Comparison of ENCODE assay signal across 20 cellular contexts in genomic region chr22:21615731-21616130, GRCh38. TPM values are rescaled to one million over a fixed set of nuclear protein-coding genes. Genes with fewer than 3 reads are reported as not detected.
DNase-seq lines count a peak whose midpoint lies in the region; ATAC-seq, FAIRE-seq and TF ChIP-seq lines count a peak whose summit lies in the region.
"Had no signal": no experiment of that assay in that cellular context is flagged by ENCODE, and none has a peak within 500 bp of the region (broad histone marks: within the 10 kb centered on the region; RNA-seq: fewer than 3 reads in every experiment).

No MANE protein-coding gene starts in this region.

- FAIRE-seq in K562 (lab: Jason Lieb, UNC), result no peak
- FAIRE-seq in GM12892 (lab: Jason Lieb, UNC), result no peak
- FAIRE-seq: HTR-8/SVneo, RCC 7860 had no signal

- no peaks in the 10 kb centered on the region for H3K27me3 ChIP-seq in BLaER1 treated with 17β-estradiol and CSF1 and Interleukin-3, amounts not matched to agents 10 nM and 100 nM
- H3K27me3 ChIP-seq in K562 (ENCODE audit: control insufficient read depth in 2 of 2, insufficient read depth in 2 of 2, low read length in 2 of 2), result no peaks in the 10 kb centered on the region

- TF ChIP-seq EP300 in K562 (IDR thresholded peaks at IDR 0.05; ENCODE audit: low read length), result no peak

- peaks cover 4% of the 10 kb centered on the region for H3K9me1 ChIP-seq in K562 (ENCODE audit: control insufficient read depth, insufficient read depth, low read length)

- no peak overlapping the region for H3K27ac ChIP-seq in BLaER1 treated with 17β-estradiol and CSF1 and Interleukin-3, amounts not matched to agents 10 nM and 100 nM
- H3K27ac ChIP-seq in HEK293 (ENCODE audit: extremely low read depth, low read depth, low read length) (no peak overlapping the region), K562 (ENCODE audit: extremely low read depth, low read depth, low read length) (no peak overlapping the region)

- no peaks in the 10 kb centered on the region for H3K9me3 Mint-ChIP-seq in stimulated activated memory B cell treated with anti-CD40 and anti-IgM and Interleukin-4, amounts not matched to agents 10 μg/mL and 1 μg/mL and 100 μg/mL, for 72 hours
- H3K9me3 Mint-ChIP-seq: H9 had no signal

- intact Hi-C loops in K562 (cut with micrococcal nuclease), result no loop called here

- DNase-seq in K562 (ENCODE audit: extremely low read depth in 1 of 4, low spot score in 3 of 4), result no peak
- DNase-seq in GM12892 (ENCODE audit: insufficient read length), result no peak
- DNase-seq: C1 segment of cervical spinal cord, COR-L47, DMS153, H9, KBM-7, NCI-H1092 treated with DMSO at 0.1 percent for 48 hours, NCI-H1694, NCI-H2107, NCI-H345, NCI-H69, SHP77 treated with DMSO at 0.1 percent for 48 hours had no signal

- H3K4me1 ChIP-seq in BLaER1 treated with 17β-estradiol and CSF1 and Interleukin-3, amounts not matched to agents 10 nM and 100 nM, result peaks cover 57 to 70% (median 60%) of the 10 kb centered on the region in 10 experiments
- H3K4me1 ChIP-seq in HEK293 (ENCODE audit: control insufficient read depth, insufficient read depth, low read length) (no peaks in the 10 kb centered on the region), K562 (replicated peaks in 1 of 2; ENCODE audit: control insufficient read depth in 2 of 2, insufficient read depth in 2 of 2, low read length in 2 of 2) (peaks cover 0 to 8% of the 10 kb centered on the region in 2 experiments; a peak in 2 of 5 replicates)

- BruUV-seq in K562 (replicated peaks; lab: Mats Ljungman, UMichigan), result no TSS peak

- TF ChIP-seq POLR2A in K562 (conservative IDR thresholded peaks at IDR 0.05) (no peak), GM12892 (IDR thresholded peaks at IDR 0.05; ENCODE audit: low read depth, low read length) (no peak)

- H3K27ac Mint-ChIP-seq in stimulated activated memory B cell treated with anti-CD40 and anti-IgM and Interleukin-4, amounts not matched to agents 10 μg/mL and 1 μg/mL and 100 μg/mL, for 72 hours, result peak overlapping the region; percentile 28

- H3K9ac ChIP-seq in BLaER1 treated with 17β-estradiol and CSF1 and Interleukin-3, amounts not matched to agents 10 nM and 100 nM, result 0 out of 22 replicates have a peak overlapping the region, but pooled peaks of 1 of the 11 experiments have one; percentile 4
- no peak overlapping the region for H3K9ac ChIP-seq in K562 (ENCODE audit: insufficient read depth in 1 of 2, low read depth in 2 of 2, low read length in 2 of 2)

- no peak overlapping the region for H3K4me3 ChIP-seq in BLaER1 treated with 17β-estradiol and CSF1 and Interleukin-3, amounts not matched to agents 10 nM and 100 nM
- no peak overlapping the region for H3K4me3 ChIP-seq in HEK293 (ENCODE audit: low read depth, low read length)
- H3K4me3 ChIP-seq in K562, result no peak overlapping the region

- peaks cover 99 to 100% (median 100%) of the 10 kb centered on the region in 11 experiments for H4K20me1 ChIP-seq in BLaER1 treated with 17β-estradiol and CSF1 and Interleukin-3, amounts not matched to agents 10 nM and 100 nM
- peaks cover 44% of the 10 kb centered on the region for H4K20me1 ChIP-seq in K562 (replicated peaks; ENCODE audit: control insufficient read depth, insufficient read depth, low read length)

- TF ChIP-seq CTCF in HEK293 (tag by site-specific recombination; IDR thresholded peaks at IDR 0.05) (no peak), K562 (IDR thresholded peaks at IDR 0.05 in 2 of 3, conservative IDR thresholded peaks at IDR 0.05 in 1 of 3; ENCODE audit: insufficient read depth in 2 of 3, low read depth in 1 of 3, low read length in 3 of 3) (no peak)

- peaks cover 69 to 95% (median 86%) of the 10 kb centered on the region in 11 experiments for H3K36me3 ChIP-seq in BLaER1 treated with 17β-estradiol and CSF1 and Interleukin-3, amounts not matched to agents 10 nM and 100 nM
- H3K36me3 ChIP-seq in HEK293 (ENCODE audit: control insufficient read depth in 2 of 2, insufficient read depth in 1 of 2, low read length in 2 of 2) (peaks cover 5 to 66% of the 10 kb centered on the region in 2 experiments; a peak in 2 of 3 replicates), K562 (ENCODE audit: control insufficient read depth, insufficient read depth, low read length) (peaks cover 87% of the 10 kb centered on the region)

- peaks cover 22% of the 10 kb centered on the region for H3K36me3 Mint-ChIP-seq in stimulated activated memory B cell treated with anti-CD40 and anti-IgM and Interleukin-4, amounts not matched to agents 10 μg/mL and 1 μg/mL and 100 μg/mL, for 72 hours

- H3K4me1 Mint-ChIP-seq in stimulated activated memory B cell treated with anti-CD40 and anti-IgM and Interleukin-4, amounts not matched to agents 10 μg/mL and 1 μg/mL and 100 μg/mL, for 72 hours, result peaks cover 54% of the 10 kb centered on the region
- H3K4me1 Mint-ChIP-seq: H9 had no signal

- TF ChIP-seq RAD21 in K562 (CRISPR knock-in tag; conservative IDR thresholded peaks at IDR 0.05 in 1 of 2, IDR thresholded peaks at IDR 0.05 in 1 of 2), result no peak

- WGBS in K562 (ENCODE audit: insufficient coverage, low coverage, missing lambda C conversion rate), result 67% methylated on average over 4 of the region's 4 CpGs

- H3K4me3 Mint-ChIP-seq in stimulated activated memory B cell treated with anti-CD40 and anti-IgM and Interleukin-4, amounts not matched to agents 10 μg/mL and 1 μg/mL and 100 μg/mL, for 72 hours, result no peak overlapping the region
- H3K4me3 Mint-ChIP-seq: H9 had no signal

- CTCF ChIA-PET in HEK293 (lab: Yijun Ruan, JAX) (interaction anchor here (0.5 to 3.7 kb wide), 3 partner anchors 13 to 22 kb away, joined by 3 to 26 read pairs (median 6); partner anchors contain the start of gene YDJC), K562 (lab: Yijun Ruan, JAX; ENCODE audit: low intra/inter-chr PET ratio) (no interaction called here)

- H3K9me3 ChIP-seq in BLaER1 treated with 17β-estradiol and CSF1 and Interleukin-3, amounts not matched to agents 10 nM and 100 nM (replicated peaks in 1 of 11), result no peaks in the 10 kb centered on the region
- H3K9me3 ChIP-seq in HEK293 (ENCODE audit: control insufficient read depth, insufficient read depth, low read depth, low read length) (no peaks in the 10 kb centered on the region), K562 (replicated peaks; ENCODE audit: control insufficient read depth, insufficient read depth, low read depth, low read length) (no peaks in the 10 kb centered on the region)

- in situ Hi-C loops in K562 (cut with MboI), result no loop called here

- ATAC-seq in K562 (no peak), HG02973 (IDR thresholded peaks at IDR 0.05; ENCODE audit: unreplicated experiment) (no peak), HG03457 (IDR thresholded peaks at IDR 0.05; ENCODE audit: unreplicated experiment) (no peak)
- ATAC-seq in stimulated activated memory B cell treated with anti-CD40 and anti-IgM and Interleukin-4, amounts not matched to agents 10 μg/mL and 1 μg/mL and 100 μg/mL, for 72 hours, result no peak

- POLR2A ChIA-PET in HEK293 (lab: Yijun Ruan, JAX), result interaction anchor here (0.7 kb wide), 2 partner anchors 11 to 12 kb away, joined by 3 to 6 read pairs; no protein-coding TSS in a partner anchor
- POLR2A ChIA-PET in K562 (lab: Yijun Ruan, JAX), result interaction anchor here (75.5 to 76.8 kb wide), 2 partner anchors 4 to 7 kb away, joined by 4622 read pairs; partner anchors contain the start of genes CCDC116, SDF2L1 and YDJC

- no peak overlapping the region for H2AFZ ChIP-seq in K562 (ENCODE audit: low read depth, low read length)

- peak overlapping the region; percentile 28 to 68 (median 50); a peak in 21 of 22 replicates for H3K4me2 ChIP-seq in BLaER1 treated with 17β-estradiol and CSF1 and Interleukin-3, amounts not matched to agents 10 nM and 100 nM
- H3K4me2 ChIP-seq in K562 (ENCODE audit: insufficient read depth, low read length), result no peak overlapping the region

- H3K27me3 Mint-ChIP-seq in stimulated activated memory B cell treated with anti-CD40 and anti-IgM and Interleukin-4, amounts not matched to agents 10 μg/mL and 1 μg/mL and 100 μg/mL, for 72 hours, result no peaks in the 10 kb centered on the region

- peaks cover 80% of the 10 kb centered on the region for H3K79me2 ChIP-seq in K562 (ENCODE audit: control insufficient read depth, insufficient read depth, low read length)

RNA-seq across cellular contexts. Expression of gene YDJC, which starts 14.1 kb away (rescaled TPM):
- total RNA-seq in K562 (2011; cell fraction: chromatin; rRNA removed; ENCODE audit: low replicate concordance), result 121 and 504 TPM in 2 replicates
- 857 and 885 TPM in 2 replicates for total RNA-seq in K562 (2011; cell fraction: nucleolus; rRNA removed)
- 325 and 370 TPM in 2 replicates for total RNA-seq in K562 (2011; cell fraction: nucleoplasm; rRNA removed)
- total RNA-seq in K562 (2014; rRNA removed) (871 and 1,007 TPM in 2 replicates), K562 (2014; rRNA removed; fragmentation: Illumina TruSeq; extraction: Trizol) (69.0 and 87.5 TPM in 2 replicates), K562 (2015; rRNA removed; fragmentation: Illumina TruSeq; extraction: Trizol) (164 and 196 TPM in 2 replicates), K562 (2021) (626 and 641 TPM in 2 replicates)
- polyA plus RNA-seq in K562 (2011; rRNA removed) (203 and 277 TPM in 2 replicates), K562 (2014; fragmentation: Illumina TruSeq; extraction: Trizol) (106 and 159 TPM in 2 replicates), K562 (2014; fragmentation: Nextera tagmentation; extraction: Ambion mirVana) (10 to 100 TPM; 13.5 to 23.5 TPM), K562 (2014; rRNA removed) (707 and 732 TPM in 2 replicates)
- polyA plus RNA-seq in K562 (2011; cell fraction: cytosol; rRNA removed), result 382 and 1,449 TPM in 2 replicates
- 629 and 1,089 TPM in 2 replicates for polyA plus RNA-seq in K562 (2011; cell fraction: nucleus; rRNA removed)
- polyA plus RNA-seq in K562 (2012), result 282 and 288 TPM in 2 replicates
- 35.0 and 44.2 TPM in 2 replicates for polyA minus RNA-seq in K562 (2011; rRNA and poly(A)+ RNA removed)
- polyA minus RNA-seq in K562 (2011; cell fraction: cytosol; rRNA and poly(A)+ RNA removed), result 212 and 264 TPM in 2 replicates
- 294 and 313 TPM in 2 replicates for polyA minus RNA-seq in K562 (2011; cell fraction: nucleus; rRNA and poly(A)+ RNA removed)
- polyA plus RNA-seq in GM12892 (2012; ENCODE audit: missing spikeins), result 5.6 TPM

RNA-seq across cellular contexts. Expression of gene CCDC116, which starts 16.8 kb away (rescaled TPM):
- total RNA-seq in K562 (2011; cell fraction: chromatin; rRNA removed; ENCODE audit: low replicate concordance), result 11.2 and 34.3 TPM in 2 replicates
- 28.7 and 33.9 TPM in 2 replicates for total RNA-seq in K562 (2011; cell fraction: nucleolus; rRNA removed)
- total RNA-seq in K562 (2011; cell fraction: nucleoplasm; rRNA removed), result 18.1 and 19.5 TPM in 2 replicates
- total RNA-seq in K562 (2014; rRNA removed) (9.3 and 13.6 TPM in 2 replicates), K562 (2014; rRNA removed; fragmentation: Illumina TruSeq; extraction: Trizol) (2.1 and 2.8 TPM in 2 replicates), K562 (2015; rRNA removed; fragmentation: Illumina TruSeq; extraction: Trizol) (4.7 and 5.2 TPM in 2 replicates), K562 (2021) (11.3 and 15.6 TPM in 2 replicates)
- polyA plus RNA-seq in K562 (2011; rRNA removed) (1.6 and 2.1 TPM in 2 replicates), K562 (2014; fragmentation: Illumina TruSeq; extraction: Trizol) (6.3 and 8.9 TPM in 2 replicates), K562 (2014; fragmentation: Nextera tagmentation; extraction: Ambion mirVana) (1 to 10 TPM; 1.6 to 2.3 TPM), K562 (2014; rRNA removed) (7.1 and 8.6 TPM in 2 replicates)
- polyA plus RNA-seq in K562 (2011; cell fraction: cytosol; rRNA removed), result 1.8 and 5.8 TPM in 2 replicates
- polyA plus RNA-seq in K562 (2011; cell fraction: nucleus; rRNA removed), result 6.5 and 19.5 TPM in 2 replicates
- polyA plus RNA-seq in K562 (2012), result 5.2 and 6.4 TPM in 2 replicates
- polyA minus RNA-seq in K562 (2011; rRNA and poly(A)+ RNA removed), result 1.3 and 1.8 TPM in 2 replicates
- 1.5 and 3.9 TPM in 2 replicates for polyA minus RNA-seq in K562 (2011; cell fraction: cytosol; rRNA and poly(A)+ RNA removed)
- polyA minus RNA-seq in K562 (2011; cell fraction: nucleus; rRNA and poly(A)+ RNA removed), result 8.3 and 12.3 TPM in 2 replicates
- polyA plus RNA-seq in GM12892 (2012; ENCODE audit: missing spikeins), result not detected

RNA-seq across cellular contexts. Expression of gene SDF2L1, which starts 26.4 kb away (rescaled TPM):
- 72.2 and 221 TPM in 2 replicates for total RNA-seq in K562 (2011; cell fraction: chromatin; rRNA removed; ENCODE audit: low replicate concordance)
- total RNA-seq in K562 (2011; cell fraction: nucleolus; rRNA removed), result 489 and 555 TPM in 2 replicates
- total RNA-seq in K562 (2011; cell fraction: nucleoplasm; rRNA removed), result 263 and 279 TPM in 2 replicates
- total RNA-seq in K562 (2014; rRNA removed), result 894 and 989 TPM in 2 replicates
- 41.9 and 82.9 TPM in 2 replicates for total RNA-seq in K562 (2014; rRNA removed; fragmentation: Illumina TruSeq; extraction: Trizol)
- 135 and 153 TPM in 2 replicates for total RNA-seq in K562 (2015; rRNA removed; fragmentation: Illumina TruSeq; extraction: Trizol)
- total RNA-seq in K562 (2021), result 551 and 557 TPM in 2 replicates
- polyA plus RNA-seq in K562 (2011; rRNA removed), result 124 and 218 TPM in 2 replicates
- polyA plus RNA-seq in K562 (2011; cell fraction: cytosol; rRNA removed), result 273 and 603 TPM in 2 replicates
- polyA plus RNA-seq in K562 (2011; cell fraction: nucleus; rRNA removed), result 110 and 123 TPM in 2 replicates
- 384 and 632 TPM in 2 replicates for polyA plus RNA-seq in K562 (2012)
- 33.8 and 82.2 TPM in 2 replicates for polyA plus RNA-seq in K562 (2014; fragmentation: Illumina TruSeq; extraction: Trizol)
- polyA plus RNA-seq in K562 (2014; fragmentation: Nextera tagmentation; extraction: Ambion mirVana), result 10 to 100 TPM; 15.1 to 34.8 TPM
- polyA plus RNA-seq in K562 (2014; rRNA removed), result 666 and 827 TPM in 2 replicates
- polyA minus RNA-seq in K562 (2011; rRNA and poly(A)+ RNA removed), result 50.1 and 80.5 TPM in 2 replicates
- polyA minus RNA-seq in K562 (2011; cell fraction: cytosol; rRNA and poly(A)+ RNA removed), result 107 and 114 TPM in 2 replicates
- polyA minus RNA-seq in K562 (2011; cell fraction: nucleus; rRNA and poly(A)+ RNA removed), result 37.7 and 69.6 TPM in 2 replicates
- polyA plus RNA-seq in GM12892 (2012; ENCODE audit: missing spikeins), result 23.3 TPM

RNA-seq across cellular contexts. Expression of gene UBE2L3, which starts 48.2 kb away (rescaled TPM):
- 76.2 and 94.2 TPM in 2 replicates for total RNA-seq in K562 (2011; cell fraction: chromatin; rRNA removed; ENCODE audit: low replicate concordance)
- total RNA-seq in K562 (2011; cell fraction: nucleolus; rRNA removed), result 66.2 and 75.7 TPM in 2 replicates
- total RNA-seq in K562 (2011; cell fraction: nucleoplasm; rRNA removed), result 78.4 and 92.8 TPM in 2 replicates
- total RNA-seq in K562 (2014; rRNA removed), result 215 and 275 TPM in 2 replicates
- total RNA-seq in K562 (2014; rRNA removed; fragmentation: Illumina TruSeq; extraction: Trizol), result 285 and 298 TPM in 2 replicates
- total RNA-seq in K562 (2015; rRNA removed; fragmentation: Illumina TruSeq; extraction: Trizol), result 335 and 354 TPM in 2 replicates
- total RNA-seq in K562 (2021), result 240 TPM in 2 replicates
- 206 and 218 TPM in 2 replicates for polyA plus RNA-seq in K562 (2011; rRNA removed)
- polyA plus RNA-seq in K562 (2011; cell fraction: cytosol; rRNA removed), result 145 and 195 TPM in 2 replicates
- polyA plus RNA-seq in K562 (2011; cell fraction: nucleus; rRNA removed), result 56.6 and 72.9 TPM in 2 replicates
- 253 and 378 TPM in 2 replicates for polyA plus RNA-seq in K562 (2012)
- polyA plus RNA-seq in K562 (2014; fragmentation: Illumina TruSeq; extraction: Trizol), result 493 and 580 TPM in 2 replicates
- 100 to 1,000 TPM; 575 to 625 TPM for polyA plus RNA-seq in K562 (2014; fragmentation: Nextera tagmentation; extraction: Ambion mirVana)
- polyA plus RNA-seq in K562 (2014; rRNA removed), result 266 and 269 TPM in 2 replicates
- polyA minus RNA-seq in K562 (2011; rRNA and poly(A)+ RNA removed), result 172 and 189 TPM in 2 replicates
- 89.8 and 112 TPM in 2 replicates for polyA minus RNA-seq in K562 (2011; cell fraction: cytosol; rRNA and poly(A)+ RNA removed)
- polyA minus RNA-seq in K562 (2011; cell fraction: nucleus; rRNA and poly(A)+ RNA removed), result 25.2 and 45.9 TPM in 2 replicates
- 56.4 TPM for polyA plus RNA-seq in GM12892 (2012; ENCODE audit: missing spikeins)

RNA-seq across cellular contexts. Expression of gene PPIL2, which starts 50.1 kb away (rescaled TPM):
- 1,132 and 1,539 TPM in 2 replicates for total RNA-seq in K562 (2011; cell fraction: chromatin; rRNA removed; ENCODE audit: low replicate concordance)
- 736 and 826 TPM in 2 replicates for total RNA-seq in K562 (2011; cell fraction: nucleolus; rRNA removed)
- 718 and 814 TPM in 2 replicates for total RNA-seq in K562 (2011; cell fraction: nucleoplasm; rRNA removed)
- total RNA-seq in K562 (2014; rRNA removed) (174 and 195 TPM in 2 replicates), K562 (2014; rRNA removed; fragmentation: Illumina TruSeq; extraction: Trizol) (104 and 115 TPM in 2 replicates), K562 (2015; rRNA removed; fragmentation: Illumina TruSeq; extraction: Trizol) (170 and 172 TPM in 2 replicates), K562 (2021) (251 and 267 TPM in 2 replicates)
- polyA plus RNA-seq in K562 (2011; rRNA removed) (193 and 247 TPM in 2 replicates), K562 (2014; fragmentation: Illumina TruSeq; extraction: Trizol) (250 and 261 TPM in 2 replicates), K562 (2014; fragmentation: Nextera tagmentation; extraction: Ambion mirVana) (10 to 100 TPM; 13.2 to 28.8 TPM), K562 (2014; rRNA removed) (268 and 298 TPM in 2 replicates)
- 143 and 211 TPM in 2 replicates for polyA plus RNA-seq in K562 (2011; cell fraction: cytosol; rRNA removed)
- polyA plus RNA-seq in K562 (2011; cell fraction: nucleus; rRNA removed), result 801 and 951 TPM in 2 replicates
- 185 and 193 TPM in 2 replicates for polyA plus RNA-seq in K562 (2012)
- polyA minus RNA-seq in K562 (2011; rRNA and poly(A)+ RNA removed), result 228 and 271 TPM in 2 replicates
- polyA minus RNA-seq in K562 (2011; cell fraction: cytosol; rRNA and poly(A)+ RNA removed), result 95.6 and 98.4 TPM in 2 replicates
- 325 and 509 TPM in 2 replicates for polyA minus RNA-seq in K562 (2011; cell fraction: nucleus; rRNA and poly(A)+ RNA removed)
- 25.0 TPM for polyA plus RNA-seq in GM12892 (2012; ENCODE audit: missing spikeins)
